Comparison of ENCODE assay signal across 21 cellular contexts in the genomic region with DNA sequence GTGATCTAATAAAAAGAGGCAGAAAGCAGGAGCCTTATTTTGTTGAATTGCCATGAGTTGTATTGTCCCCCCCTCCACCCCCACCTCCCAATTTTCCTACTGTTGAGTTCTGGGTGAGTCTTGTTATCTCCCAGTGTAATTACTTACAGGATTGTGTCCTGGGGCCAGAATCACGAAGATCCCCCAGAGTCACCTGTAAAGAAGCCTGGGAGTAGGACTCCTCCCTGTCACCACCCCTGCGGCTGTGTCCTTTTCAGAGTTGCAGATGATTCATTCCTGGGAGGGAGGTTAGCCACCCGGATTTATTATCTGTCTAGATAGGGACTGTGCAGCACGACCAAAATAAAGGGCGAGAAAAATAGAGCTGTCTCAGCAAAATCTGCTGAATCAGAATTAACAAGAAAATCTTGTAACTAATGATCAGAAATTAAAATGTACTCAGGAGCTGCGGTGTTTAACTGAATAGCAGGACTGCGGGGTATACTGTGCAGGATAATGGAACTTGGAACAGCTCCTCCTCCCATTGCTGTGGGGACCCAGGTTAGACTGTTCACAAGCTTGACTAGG.
DNase-seq lines count a peak whose midpoint lies in the region; ATAC-seq, FAIRE-seq and TF ChIP-seq lines count a peak whose summit lies in the region.
"Had no signal": no experiment of that assay in that cellular context is flagged by ENCODE, and none has a peak within 500 bp of the region (broad histone marks: within the 10 kb centered on the region; RNA-seq: fewer than 3 reads in every experiment).

No MANE protein-coding gene starts in this region.

- H3K79me1 ChIP-seq in H1 (ENCODE audit: low read depth, low read length) = no peaks in the 10 kb centered on the region

- FAIRE-seq in A549 (lab: Jason Lieb, UNC) (no peak), H1 (lab: Jason Lieb, UNC) (no peak)
- FAIRE-seq: GM12878, GM19239, H54 had no signal

- no peak overlapping the region for H4K5ac ChIP-seq in H1 (ENCODE audit: insufficient read length, low read depth, low read length)

- WGBS in A549 (ENCODE audit: missing lambda C conversion rate) = 50% methylated on average over 7 of the region's 7 CpGs
- 91% methylated on average over 7 of the region's 7 CpGs; no CpG with 5 or more reads in 1 of the 2 experiments for WGBS in H1 (ENCODE audit: extremely low coverage in 1 of 2, insufficient coverage in 1 of 2, insufficient read length in 1 of 2, insufficient replicate concordance in 2 of 2, low coverage in 1 of 2, low lambda C conversion rate in 2 of 2, missing lambda C conversion rate in 1 of 2), 2 experiments

- H3K27ac ChIP-seq in A549 (no peak overlapping the region), H1 (ENCODE audit: low read depth, low read length) (no peak overlapping the region), osteoblast (ENCODE audit: low read depth, low read length) (no peak overlapping the region)
- H3K27ac ChIP-seq: BLaER1, C4-2B had no signal

- H3K9me3 ChIP-seq in A549 = no peaks in the 10 kb centered on the region
- 0 out of 4 replicates have a peak, but pooled peaks cover 5% of the 10 kb centered on the region in 2 experiments for H3K9me3 ChIP-seq in H1 (ENCODE audit: insufficient read depth in 2 of 2, low read depth in 1 of 2, low read length in 1 of 2)
- H3K9me3 ChIP-seq in osteoblast (ENCODE audit: low read depth, low read length) = no peaks in the 10 kb centered on the region
- H3K9me3 ChIP-seq: BLaER1, Caco-2, HAP-1 had no signal

- H3K9ac ChIP-seq in H1 (replicated peaks in 1 of 4; ENCODE audit: extremely low read depth in 1 of 4, low read depth in 3 of 4, low read length in 3 of 4) = no peak overlapping the region
- H3K9ac ChIP-seq: BLaER1 had no signal

- CTCF ChIA-PET in A549 (lab: Yijun Ruan, JAX) (interaction anchor here (2.2 kb wide), 1 partner anchor 27 kb away, joined by 9 read pairs; no protein-coding TSS in a partner anchor), H1 (lab: Charles Lee; ENCODE audit: partially characterized antibody) (interaction anchor here (1.1 to 2.7 kb wide), 8 partner anchors 10 to 177 kb away, joined by 3 to 18 read pairs (median 4); no protein-coding TSS in a partner anchor)

- H3K36me3 ChIP-seq in H1 (ENCODE audit: control insufficient read depth in 2 of 4, insufficient read depth in 4 of 4, low read length in 3 of 4) = no peaks in the 10 kb centered on the region
- no peaks in the 10 kb centered on the region for H3K36me3 ChIP-seq in osteoblast (ENCODE audit: insufficient read depth, low read length)
- H3K36me3 ChIP-seq: BLaER1, HAP-1 had no signal

- POLR2A ChIA-PET in A549 (lab: Yijun Ruan, JAX) (no interaction called here), H1 (lab: Charles Lee; ENCODE audit: partially characterized antibody) (interaction anchor here (0.7 kb wide), 1 partner anchor 21 kb away, joined by 3 read pairs; no protein-coding TSS in a partner anchor)

- H3K14ac ChIP-seq in H1 (ENCODE audit: insufficient read length) = no peak overlapping the region

- H3K56ac ChIP-seq in H1 (replicated peaks; ENCODE audit: insufficient read length, low read depth, low read length) = no peak overlapping the region

- H2BK12ac ChIP-seq in H1 (ENCODE audit: low read depth, low read length) = no peak overlapping the region

- no peak overlapping the region for H3K18ac ChIP-seq in H1 (ENCODE audit: extremely low read depth, low read length)

- TF ChIP-seq CTCF in A549 (IDR thresholded peaks at IDR 0.05) = no peak
- TF ChIP-seq CTCF in H1 (IDR thresholded peaks at IDR 0.05; ENCODE audit: control extremely low read depth in 1 of 3, insufficient read depth in 1 of 3, low read depth in 1 of 3, low read length in 3 of 3) = no peak
- TF ChIP-seq CTCF in osteoblast (IDR thresholded peaks at IDR 0.05; ENCODE audit: extremely low read depth, low read depth, low read length) = no peak

- no peak overlapping the region for H3K4me3 ChIP-seq in A549
- no peak overlapping the region for H3K4me3 ChIP-seq in H1 (ENCODE audit: extremely low read depth in 1 of 4, insufficient read depth in 2 of 4, low read depth in 3 of 4, low read length in 4 of 4)
- H3K4me3 ChIP-seq in osteoblast (ENCODE audit: insufficient read depth, low read length) = no peak overlapping the region
- H3K4me3 ChIP-seq: BLaER1, GM12878, GM23338, HAP-1 had no signal

- H2BK5ac ChIP-seq in H1 (ENCODE audit: low read depth, low read length) = no peak overlapping the region

- no peak overlapping the region for H3K23ac ChIP-seq in H1 (ENCODE audit: insufficient read length)

- H3K4me1 ChIP-seq in A549 (peaks cover 3% of the 10 kb centered on the region; the same call in 1 of the 3 replicates), H1 (replicated peaks in 1 of 4; ENCODE audit: control insufficient read depth in 3 of 4, insufficient read depth in 4 of 4, low read length in 3 of 4) (peaks cover 2 to 15% (median 3%) of the 10 kb centered on the region in 4 experiments; a peak in 5 of 7 replicates), osteoblast (ENCODE audit: insufficient read depth, low read length) (no peaks in the 10 kb centered on the region)
- H3K4me1 ChIP-seq: Caco-2, HAP-1 had no signal

- no peak overlapping the region for H2BK120ac ChIP-seq in H1 (replicated peaks; ENCODE audit: low read depth, low read length)

- no peak overlapping the region for H2AFZ ChIP-seq in H1 (ENCODE audit: low read length)
- H2AFZ ChIP-seq in osteoblast (ENCODE audit: low read length) = no peak overlapping the region
- H2AFZ ChIP-seq: GM23338 had no signal

- TF ChIP-seq EP300 in A549 (IDR thresholded peaks at IDR 0.05) = no peak
- TF ChIP-seq EP300 in H1 (IDR thresholded peaks at IDR 0.05; ENCODE audit: borderline replicate concordance in 1 of 2, low read depth in 2 of 2, low read length in 2 of 2) = no peak

- H4K8ac ChIP-seq in H1 (ENCODE audit: extremely low read depth, insufficient read depth, low read length) = no peak overlapping the region

- no peak for TF ChIP-seq POLR2A in A549 (IDR thresholded peaks at IDR 0.05; ENCODE audit: low read length)
- TF ChIP-seq POLR2A in H1 (IDR thresholded peaks at IDR 0.05; ENCODE audit: control extremely low read depth in 1 of 2, low read depth in 2 of 2, low read length in 2 of 2) = no peak

- H2AK5ac ChIP-seq in H1 (ENCODE audit: low read depth, low read length) = no peak overlapping the region

- no peak overlapping the region for H2BK20ac ChIP-seq in H1 (ENCODE audit: low read length)

- H4K91ac ChIP-seq in H1 (replicated peaks; ENCODE audit: insufficient read length, low read length) = no peak overlapping the region

- H3K4me2 ChIP-seq in A549 (no peak overlapping the region), H1 (ENCODE audit: insufficient read depth in 1 of 2, low read depth in 2 of 2, low read length in 2 of 2) (no peak overlapping the region), osteoblast (ENCODE audit: insufficient read depth, low read length) (no peak overlapping the region)
- H3K4me2 ChIP-seq: BLaER1, GM23338 had no signal

- no peaks in the 10 kb centered on the region for H3K27me3 ChIP-seq in H1 (replicated peaks in 1 of 4; ENCODE audit: control insufficient read depth in 3 of 4, extremely low read depth in 1 of 4, insufficient read depth in 3 of 4, low read length in 3 of 4)
- no peaks in the 10 kb centered on the region for H3K27me3 ChIP-seq in osteoblast (ENCODE audit: insufficient read depth, low read length)
- H3K27me3 ChIP-seq: BLaER1 had no signal

- peaks cover 1% of the 10 kb centered on the region; the same call in 1 of the 2 replicates for H3K23me2 ChIP-seq in H1 (ENCODE audit: low read depth, low read length)

- H3K79me2 ChIP-seq in H1 (ENCODE audit: control insufficient read depth in 1 of 2, insufficient read depth in 2 of 2, low read length in 2 of 2) = no peaks in the 10 kb centered on the region
- H3K79me2 ChIP-seq in osteoblast (ENCODE audit: insufficient read depth, low read length) = no peaks in the 10 kb centered on the region

- H3K4ac ChIP-seq in H1 (replicated peaks; ENCODE audit: insufficient read length, low read depth, low read length) = no peak overlapping the region

- DNase-seq in A549 (ENCODE audit: low read depth in 1 of 2, low spot score in 1 of 2) = no peak
- peak; percentile 63 for DNase-seq in ELF-1 (ENCODE audit: low read depth, low spot score)
- DNase-seq in H1 (ENCODE audit: low read depth in 1 of 2, low spot score in 2 of 2) = no peak
- DNase-seq in islet precursor cell = peak; percentile 69
- DNase-seq in Kasumi-1 (lab: John Stamatoyannopoulos, UW) = no peak
- DNase-seq in osteoblast (ENCODE audit: insufficient read length, low spot score, missing footprints) = no peak
- DNase-seq: Caco-2; CD4-positive, CD25-positive, alpha-beta regulatory T cell; CD8-positive, alpha-beta T cell; DMS153; DND-41; GDM1; HFFc6 had no signal

- no peak overlapping the region; the same call in 1 of the 2 replicates for H2BK15ac ChIP-seq in H1 (ENCODE audit: low read length)

- ATAC-seq in A549 (no peak), HG03521 (IDR thresholded peaks at IDR 0.05; ENCODE audit: unreplicated experiment) (no peak)
- ATAC-seq: CD8-positive, alpha-beta T cell; GM12878; GM23338 had no signal

- TF ChIP-seq RAD21 in A549 (conservative IDR thresholded peaks at IDR 0.05 in 1 of 2, IDR thresholded peaks at IDR 0.05 in 1 of 2) (no peak), H1 (IDR thresholded peaks at IDR 0.05 in 1 of 2, conservative IDR thresholded peaks at IDR 0.05 in 1 of 2; ENCODE audit: low read depth in 2 of 2, low read length in 2 of 2) (no peak)

- H4K20me1 ChIP-seq in H1 (replicated peaks in 1 of 2; ENCODE audit: control insufficient read depth in 1 of 2, insufficient read depth in 2 of 2, low read length in 2 of 2) = no peaks in the 10 kb centered on the region
- no peaks in the 10 kb centered on the region for H4K20me1 ChIP-seq in osteoblast (ENCODE audit: insufficient read depth, low read length)
- H4K20me1 ChIP-seq: BLaER1 had no signal

TF ChIP-seq in A549, 52 proteins besides CTCF, POLR2A, EP300 and RAD21:
- TF ChIP-seq NPAS2 (CRISPR knock-in tag; IDR thresholded peaks at IDR 0.05; ENCODE audit: borderline replicate concordance) = no peak
- TF ChIP-seq MAFK (IDR thresholded peaks at IDR 0.05; ENCODE audit: partially characterized antibody) = peak; percentile 91
- no peak for TF ChIP-seq CBX2 (IDR thresholded peaks at IDR 0.05; ENCODE audit: borderline replicate concordance, low read depth)
- no peak for TF ChIP-seq ZC3H11A (IDR thresholded peaks at IDR 0.05)
- TF ChIP-seq TP53 (CRISPR knock-in tag; IDR thresholded peaks at IDR 0.05) = no peak
- no peak for TF ChIP-seq HEYL (CRISPR knock-in tag; IDR thresholded peaks at IDR 0.05)

TF ChIP-seq in H1, 55 proteins besides CTCF, POLR2A, EP300 and RAD21:
- TF ChIP-seq JUN (IDR thresholded peaks at IDR 0.05; ENCODE audit: low read depth, low read length) (no peak), MAFK (IDR thresholded peaks at IDR 0.05; ENCODE audit: low read depth, low read length) (peak; percentile 36; the same call in 1 of the 2 replicates)

Comparison
In these comparisons a context has a peak if more than half of its experiments do, and no peak if none do; other contexts are left out.
1. DNase-seq: peak in ELF-1 (single experiment) and islet precursor cell (single experiment); none in A549 (0 of 2), H1 (0 of 2), Kasumi-1 (0 of 2) and osteoblast (single experiment).